1 cellular context compared by ENCODE assay signal in genomic region chr4:39657465-39657864, GRCh38.
TF ChIP-seq lines count a peak whose summit lies in the region.

No MANE protein-coding gene starts in this region.

TF ChIP-seq in K562, 482 proteins besides CTCF, POLR2A, EP300 and RAD21 (continued from another document):
- no peak for TF ChIP-seq ZNF655 (CRISPR knock-in tag; IDR thresholded peaks at IDR 0.05)
- no peak for TF ChIP-seq SIN3B (IDR thresholded peaks at IDR 0.05; ENCODE audit: low read depth)
- TF ChIP-seq SNAPC5 (CRISPR knock-in tag; IDR thresholded peaks at IDR 0.05) = no peak
- TF ChIP-seq USF1 (CRISPR knock-in tag; IDR thresholded peaks at IDR 0.05) = no peak
- TF ChIP-seq CBX1 (IDR thresholded peaks at IDR 0.05; ENCODE audit: low read depth) = no peak
- TF ChIP-seq MXI1 (IDR thresholded peaks at IDR 0.05; ENCODE audit: low read depth, low read length) = no peak
- TF ChIP-seq ATF1 (CRISPR knock-in tag; IDR thresholded peaks at IDR 0.05) = no peak
- no peak for TF ChIP-seq ATF1 (tag; IDR thresholded peaks at IDR 0.05)
- no peak for TF ChIP-seq ZNF707 (CRISPR knock-in tag; conservative IDR thresholded peaks at IDR 0.05)
- no peak for TF ChIP-seq HMG20A (CRISPR knock-in tag; conservative IDR thresholded peaks at IDR 0.05)
- no peak for TF ChIP-seq RBM22 (IDR thresholded peaks at IDR 0.05; ENCODE audit: low read depth, low read length, poor library complexity, severe bottlenecking)
- TF ChIP-seq RUNX1 (IDR thresholded peaks at IDR 0.05; ENCODE audit: low read depth) = no peak
